ENCODE assay signal across 1 cellular context in the genomic region with DNA sequence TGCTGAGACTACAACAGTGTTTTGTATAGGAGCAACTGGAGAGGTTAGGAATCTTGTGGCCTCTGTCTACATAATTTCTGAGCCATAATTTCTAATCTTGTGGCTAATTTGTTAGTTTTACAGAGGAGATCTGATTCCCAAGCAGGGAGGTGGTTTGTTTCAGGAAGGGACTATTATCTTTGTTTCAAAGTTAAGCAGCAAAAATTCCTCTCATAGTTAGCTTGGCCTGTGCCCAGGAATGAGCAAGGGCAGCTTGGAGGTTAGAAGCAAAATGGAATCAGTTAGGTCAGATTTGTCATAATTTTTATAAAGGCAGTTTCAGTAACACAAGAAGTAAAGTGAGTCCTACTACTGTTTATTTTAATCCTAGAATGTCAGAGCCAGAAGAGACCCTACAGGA.
TF ChIP-seq lines count a peak whose summit lies in the region.

No MANE protein-coding gene starts in this region.

TF ChIP-seq in endothelial cell of umbilical vein, 7 proteins besides CTCF, POLR2A, EP300 and RAD21:
- TF ChIP-seq EZH2 (IDR thresholded peaks at IDR 0.05; ENCODE audit: borderline replicate concordance, low read depth, low read length, severe bottlenecking) (no peak), GATA2 (IDR thresholded peaks at IDR 0.05; ENCODE audit: insufficient read depth, insufficient read length, low read depth, low read length) (no peak), JUN (IDR thresholded peaks at IDR 0.05; ENCODE audit: borderline replicate concordance, insufficient read depth, insufficient read length, low read depth) (no peak), POLR2AphosphoS5 (IDR thresholded peaks at IDR 0.05; ENCODE audit: insufficient read depth, low read depth, low read length) (no peak), FOS (IDR thresholded peaks at IDR 0.05; ENCODE audit: borderline replicate concordance, insufficient read depth, low read length) (no peak), MAX (IDR thresholded peaks at IDR 0.05; ENCODE audit: insufficient read depth, insufficient read length) (no peak), MYC (IDR thresholded peaks at IDR 0.05; ENCODE audit: low read depth, low read length) (no peak)
